In genomic region chr20:34585019-34585418, GRCh38 we compare ENCODE assay signal across 21 cellular contexts.
"Had no signal": no experiment of that assay in that cellular context is flagged by ENCODE, and none has a peak within 500 bp of the region (broad histone marks: within the 10 kb centered on the region; RNA-seq: fewer than 3 reads in every experiment).

No MANE protein-coding gene starts in this region.

- H3K4me3 ChIP-seq: colonic mucosa, heart left ventricle, left lung, lower lobe of right lung, psoas muscle, spleen, thyroid gland, upper lobe of left lung, vagina had no signal

- H3K4me1 ChIP-seq: foreskin keratinocyte had no signal

- H3K36me3 ChIP-seq: colonic mucosa, thyroid gland had no signal

- H3K27ac ChIP-seq: colonic mucosa, foreskin keratinocyte, left lung, lower lobe of right lung, psoas muscle, spleen, thyroid gland, upper lobe of left lung, vagina had no signal

- H3K27ac Mint-ChIP-seq: nephron progenitor cell; stimulated activated naive B cell treated with anti-CD40 and anti-IgM and Interleukin-4, amounts not matched to agents 10 μg/mL and 1 μg/mL and 100 μg/mL, for 72 hours had no signal

- DNase-seq: colonic mucosa; dermis blood vessel endothelial cell; foreskin keratinocyte; heart left ventricle; hypothalamus; left lung; lower lobe of right lung; mesendoderm; naive thymus-derived CD4-positive, alpha-beta T cell; nephron progenitor cell; psoas muscle; retina; spleen; stimulated activated CD4-positive, alpha-beta T cell treated with anti-CD3 and anti-CD28 coated beads, Interleukin-15, amount 100 ng/mL, for 24 hours; stimulated activated CD4-positive, alpha-beta T cell treated with anti-CD3 and anti-CD28 coated beads, Interleukin-1b, Interleukin-23, amount 100 ng/mL, for 48 hours; stimulated activated CD4-positive, alpha-beta T cell treated with anti-CD3 and anti-CD28 coated beads, Interleukin-4, amount 100 ng/mL, for 4 hours; stimulated activated naive B cell treated with anti-CD40 and anti-IgM and Interleukin-4, amounts not matched to agents 10 μg/mL and 1 μg/mL and 100 μg/mL, for 72 hours; thyroid gland; upper lobe of left lung had no signal

- H3K4me3 Mint-ChIP-seq: naive thymus-derived CD4-positive, alpha-beta T cell; nephron progenitor cell; stimulated activated naive B cell treated with anti-CD40 and anti-IgM and Interleukin-4, amounts not matched to agents 10 μg/mL and 1 μg/mL and 100 μg/mL, for 72 hours had no signal

- ATAC-seq: foreskin keratinocyte; heart left ventricle; left lung; lower lobe of right lung; naive thymus-derived CD4-positive, alpha-beta T cell; psoas muscle; sciatic nerve; stimulated activated naive B cell treated with anti-CD40 and anti-IgM and Interleukin-4, amounts not matched to agents 10 μg/mL and 1 μg/mL and 100 μg/mL, for 72 hours had no signal

- H3K27me3 Mint-ChIP-seq: naive thymus-derived CD4-positive, alpha-beta T cell; stimulated activated naive B cell treated with anti-CD40 and anti-IgM and Interleukin-4, amounts not matched to agents 10 μg/mL and 1 μg/mL and 100 μg/mL, for 72 hours had no signal

- H3K9me3 Mint-ChIP-seq: naive thymus-derived CD4-positive, alpha-beta T cell; nephron progenitor cell had no signal

- H3K9me3 ChIP-seq: colonic mucosa, heart left ventricle, left lung, lower lobe of right lung, psoas muscle, thyroid gland, upper lobe of left lung, vagina had no signal

- H3K27me3 ChIP-seq: colonic mucosa, foreskin keratinocyte, heart left ventricle, left lung, spleen, thyroid gland, upper lobe of left lung, vagina had no signal
